16 cellular contexts compared by ENCODE assay signal in genomic region chr2:224156436-224156835, GRCh38.
DNase-seq lines count a peak whose midpoint lies in the region; ATAC-seq and TF ChIP-seq lines count a peak whose summit lies in the region.
"Had no signal": no experiment of that assay in that cellular context is flagged by ENCODE, and none has a peak within 500 bp of the region (broad histone marks: within the 10 kb centered on the region; RNA-seq: fewer than 3 reads in every experiment).

No MANE protein-coding gene starts in this region.

- no peak overlapping the region for H3K4me3 ChIP-seq in SK-N-SH (ENCODE audit: low read depth in 2 of 2, low read length in 1 of 2)
- H3K4me3 ChIP-seq: BLaER1, GM23338 had no signal

- no peaks in the 10 kb centered on the region for H3K9me2 ChIP-seq in SK-N-SH

- WGBS in SK-N-SH (ENCODE audit: low lambda C conversion rate): 89% methylated on average over 4 of the region's 4 CpGs

- peak overlapping the region; percentile 19; the same call in 1 of the 2 replicates for H3K4me2 ChIP-seq in SK-N-SH
- H3K4me2 ChIP-seq: BLaER1, GM23338 had no signal

- H3K4me1 ChIP-seq in SK-N-SH (ENCODE audit: control insufficient read depth in 1 of 2, insufficient read depth in 2 of 2, low read depth in 1 of 2, low read length in 1 of 2): peaks cover 4 to 19% of the 10 kb centered on the region in 2 experiments; a peak in 3 of 4 replicates
- H3K4me1 ChIP-seq: BLaER1, Caco-2 had no signal

- TF ChIP-seq EP300 in SK-N-SH (IDR thresholded peaks at IDR 0.05; ENCODE audit: borderline replicate concordance in 1 of 2, low read depth in 1 of 2, low read length in 1 of 2): no peak

- DNase-seq in SK-N-SH: no peak
- peak; percentile 27 for DNase-seq in inferior parietal cortex (ENCODE audit: extremely low spot score)
- DNase-seq in occipital lobe (lab: John Stamatoyannopoulos, UW): peak; percentile 1
- no peak for DNase-seq in A172 (ENCODE audit: low spot score)
- DNase-seq in activated T-cell treated with anti-CD3 and anti-CD28 coated beads, Interleukin-2, amount 50 U/mL, for 48 hours: no peak
- DNase-seq in DMS53 (lab: John Stamatoyannopoulos, UW): no peak
- DNase-seq: AML-193; Caco-2; CD8-positive, alpha-beta memory T cell; GF-D8; H7 had no signal

- H3K9ac ChIP-seq in SK-N-SH: no peak overlapping the region
- H3K9ac ChIP-seq: BLaER1 had no signal

- no peaks in the 10 kb centered on the region for H3K9me3 ChIP-seq in SK-N-SH
- H3K9me3 ChIP-seq: BLaER1, Caco-2 had no signal

- H3K27ac ChIP-seq in SK-N-SH (ENCODE audit: low read depth in 2 of 2, low read length in 1 of 2): peak overlapping the region in 1 of 2 experiments; percentile 48; a peak in 1 of 4 replicates
- H3K27ac ChIP-seq: 22Rv1, BLaER1 had no signal

- no peak overlapping the region for H2AFZ ChIP-seq in SK-N-SH (ENCODE audit: low read depth)
- H2AFZ ChIP-seq: GM23338 had no signal

- no peaks in the 10 kb centered on the region for H3K79me2 ChIP-seq in SK-N-SH (ENCODE audit: insufficient read depth)

- POLR2A ChIA-PET in SK-N-SH (lab: Yijun Ruan, JAX): no interaction called here

- ATAC-seq in SK-N-SH treated with all-trans-retinoic acid at 6 μM for 48 hours (no peak), HG03565 (IDR thresholded peaks at IDR 0.05; ENCODE audit: unreplicated experiment) (no peak)
- ATAC-seq: GM23338 had no signal

- no peak for TF ChIP-seq RAD21 in SK-N-SH (IDR thresholded peaks at IDR 0.05; ENCODE audit: low read length)

- CTCF ChIA-PET in SK-N-SH (lab: Yijun Ruan, JAX): no interaction called here

- no peaks in the 10 kb centered on the region for H3K27me3 ChIP-seq in SK-N-SH (ENCODE audit: insufficient read depth)
- H3K27me3 ChIP-seq: BLaER1 had no signal

- H3F3A ChIP-seq in SK-N-SH (replicated peaks; ENCODE audit: insufficient read depth): no peaks in the 10 kb centered on the region

- no peaks in the 10 kb centered on the region for H4K20me1 ChIP-seq in SK-N-SH (ENCODE audit: insufficient read depth)
- H4K20me1 ChIP-seq: BLaER1 had no signal

- TF ChIP-seq CTCF in SK-N-SH (IDR thresholded peaks at IDR 0.05): no peak

- no peaks in the 10 kb centered on the region for H3K36me3 ChIP-seq in SK-N-SH (replicated peaks in 1 of 2; ENCODE audit: control insufficient read depth in 1 of 2, insufficient read depth in 2 of 2, low read length in 1 of 2)
- H3K36me3 ChIP-seq: BLaER1 had no signal

TF ChIP-seq in SK-N-SH, 30 proteins besides CTCF, POLR2A, EP300 and RAD21:
- TF ChIP-seq USF1 (IDR thresholded peaks at IDR 0.05; ENCODE audit: borderline replicate concordance, low read depth): no peak
- TF ChIP-seq TCF12 (IDR thresholded peaks at IDR 0.05): no peak
- no peak for TF ChIP-seq RXRA (IDR thresholded peaks at IDR 0.05; ENCODE audit: borderline replicate concordance, low read depth)
- no peak for TF ChIP-seq MEF2A (IDR thresholded peaks at IDR 0.05; ENCODE audit: borderline replicate concordance, low read depth)
- TF ChIP-seq MXI1 (IDR thresholded peaks at IDR 0.05; ENCODE audit: low read depth, low read length): no peak
- TF ChIP-seq NRF1 (IDR thresholded peaks at IDR 0.05; ENCODE audit: low read depth, low read length): no peak
- TF ChIP-seq RCOR1 (IDR thresholded peaks at IDR 0.05; ENCODE audit: low read length): no peak
- no peak for TF ChIP-seq SMC3 (IDR thresholded peaks at IDR 0.05; ENCODE audit: low read depth, low read length)
- no peak for TF ChIP-seq MAX (IDR thresholded peaks at IDR 0.05; ENCODE audit: low read depth)
- no peak for TF ChIP-seq NFIC (IDR thresholded peaks at IDR 0.05; ENCODE audit: borderline replicate concordance)
- TF ChIP-seq FOXM1 (IDR thresholded peaks at IDR 0.05; ENCODE audit: low read depth): no peak
- TF ChIP-seq GATA2 (CRISPR knock-in tag; IDR thresholded peaks at IDR 0.05): no peak
- TF ChIP-seq SIN3A (IDR thresholded peaks at IDR 0.05; ENCODE audit: borderline replicate concordance, low read depth, low read length): no peak
- no peak for TF ChIP-seq ZBTB33 (IDR thresholded peaks at IDR 0.05; ENCODE audit: borderline replicate concordance, low read depth)
- TF ChIP-seq CHD2 (IDR thresholded peaks at IDR 0.05; ENCODE audit: low read length, partially characterized antibody): no peak
- no peak for TF ChIP-seq FOXJ3 (CRISPR knock-in tag; IDR thresholded peaks at IDR 0.05)
- TF ChIP-seq EZH2phosphoT487 (IDR thresholded peaks at IDR 0.05; ENCODE audit: borderline replicate concordance, low read depth): no peak

TF ChIP-seq in SK-N-SH treated with all-trans-retinoic acid at 6 μM for 48 hours, 23 proteins besides CTCF, POLR2A, EP300 and RAD21:
- no peak for TF ChIP-seq CSRNP3 (CRISPR knock-in tag; IDR thresholded peaks at IDR 0.05)
- TF ChIP-seq PPARA (CRISPR knock-in tag; IDR thresholded peaks at IDR 0.05; ENCODE audit: borderline replicate concordance): no peak
- TF ChIP-seq ARNTL (CRISPR knock-in tag; IDR thresholded peaks at IDR 0.05; ENCODE audit: borderline replicate concordance, low read depth): no peak
- TF ChIP-seq PATZ1 (CRISPR knock-in tag; IDR thresholded peaks at IDR 0.05; ENCODE audit: borderline replicate concordance): no peak
- no peak for TF ChIP-seq ZNF8 (CRISPR knock-in tag; IDR thresholded peaks at IDR 0.05)
- TF ChIP-seq ZFP3 (CRISPR knock-in tag; IDR thresholded peaks at IDR 0.05): no peak
- TF ChIP-seq SNAI2 (CRISPR knock-in tag; IDR thresholded peaks at IDR 0.05): no peak
TF ChIP-seq in SK-N-SH treated with all-trans-retinoic acid at 6 μM for 48 hours: peak in this region for 0.

Comparison
In these comparisons a context has a peak if more than half of its experiments do, and no peak if none do; other contexts are left out.
1. DNase-seq: peak in inferior parietal cortex (single experiment) and occipital lobe (single experiment); none in SK-N-SH (single experiment), A172 (single experiment), activated T-cell treated with anti-CD3 and anti-CD28 coated beads, Interleukin-2, amount 50 U/mL, for 48 hours (0 of 2) and DMS53 (single experiment).